ENCODE assay signal across 1 cellular context in genomic region chr5:170386743-170387142, GRCh38.
TF ChIP-seq lines count a peak whose summit lies in the region.

No MANE protein-coding gene starts in this region.

TF ChIP-seq in GM23338, 12 proteins besides CTCF, POLR2A, EP300 and RAD21 (continued from another document):
- TF ChIP-seq, protein P1, sequence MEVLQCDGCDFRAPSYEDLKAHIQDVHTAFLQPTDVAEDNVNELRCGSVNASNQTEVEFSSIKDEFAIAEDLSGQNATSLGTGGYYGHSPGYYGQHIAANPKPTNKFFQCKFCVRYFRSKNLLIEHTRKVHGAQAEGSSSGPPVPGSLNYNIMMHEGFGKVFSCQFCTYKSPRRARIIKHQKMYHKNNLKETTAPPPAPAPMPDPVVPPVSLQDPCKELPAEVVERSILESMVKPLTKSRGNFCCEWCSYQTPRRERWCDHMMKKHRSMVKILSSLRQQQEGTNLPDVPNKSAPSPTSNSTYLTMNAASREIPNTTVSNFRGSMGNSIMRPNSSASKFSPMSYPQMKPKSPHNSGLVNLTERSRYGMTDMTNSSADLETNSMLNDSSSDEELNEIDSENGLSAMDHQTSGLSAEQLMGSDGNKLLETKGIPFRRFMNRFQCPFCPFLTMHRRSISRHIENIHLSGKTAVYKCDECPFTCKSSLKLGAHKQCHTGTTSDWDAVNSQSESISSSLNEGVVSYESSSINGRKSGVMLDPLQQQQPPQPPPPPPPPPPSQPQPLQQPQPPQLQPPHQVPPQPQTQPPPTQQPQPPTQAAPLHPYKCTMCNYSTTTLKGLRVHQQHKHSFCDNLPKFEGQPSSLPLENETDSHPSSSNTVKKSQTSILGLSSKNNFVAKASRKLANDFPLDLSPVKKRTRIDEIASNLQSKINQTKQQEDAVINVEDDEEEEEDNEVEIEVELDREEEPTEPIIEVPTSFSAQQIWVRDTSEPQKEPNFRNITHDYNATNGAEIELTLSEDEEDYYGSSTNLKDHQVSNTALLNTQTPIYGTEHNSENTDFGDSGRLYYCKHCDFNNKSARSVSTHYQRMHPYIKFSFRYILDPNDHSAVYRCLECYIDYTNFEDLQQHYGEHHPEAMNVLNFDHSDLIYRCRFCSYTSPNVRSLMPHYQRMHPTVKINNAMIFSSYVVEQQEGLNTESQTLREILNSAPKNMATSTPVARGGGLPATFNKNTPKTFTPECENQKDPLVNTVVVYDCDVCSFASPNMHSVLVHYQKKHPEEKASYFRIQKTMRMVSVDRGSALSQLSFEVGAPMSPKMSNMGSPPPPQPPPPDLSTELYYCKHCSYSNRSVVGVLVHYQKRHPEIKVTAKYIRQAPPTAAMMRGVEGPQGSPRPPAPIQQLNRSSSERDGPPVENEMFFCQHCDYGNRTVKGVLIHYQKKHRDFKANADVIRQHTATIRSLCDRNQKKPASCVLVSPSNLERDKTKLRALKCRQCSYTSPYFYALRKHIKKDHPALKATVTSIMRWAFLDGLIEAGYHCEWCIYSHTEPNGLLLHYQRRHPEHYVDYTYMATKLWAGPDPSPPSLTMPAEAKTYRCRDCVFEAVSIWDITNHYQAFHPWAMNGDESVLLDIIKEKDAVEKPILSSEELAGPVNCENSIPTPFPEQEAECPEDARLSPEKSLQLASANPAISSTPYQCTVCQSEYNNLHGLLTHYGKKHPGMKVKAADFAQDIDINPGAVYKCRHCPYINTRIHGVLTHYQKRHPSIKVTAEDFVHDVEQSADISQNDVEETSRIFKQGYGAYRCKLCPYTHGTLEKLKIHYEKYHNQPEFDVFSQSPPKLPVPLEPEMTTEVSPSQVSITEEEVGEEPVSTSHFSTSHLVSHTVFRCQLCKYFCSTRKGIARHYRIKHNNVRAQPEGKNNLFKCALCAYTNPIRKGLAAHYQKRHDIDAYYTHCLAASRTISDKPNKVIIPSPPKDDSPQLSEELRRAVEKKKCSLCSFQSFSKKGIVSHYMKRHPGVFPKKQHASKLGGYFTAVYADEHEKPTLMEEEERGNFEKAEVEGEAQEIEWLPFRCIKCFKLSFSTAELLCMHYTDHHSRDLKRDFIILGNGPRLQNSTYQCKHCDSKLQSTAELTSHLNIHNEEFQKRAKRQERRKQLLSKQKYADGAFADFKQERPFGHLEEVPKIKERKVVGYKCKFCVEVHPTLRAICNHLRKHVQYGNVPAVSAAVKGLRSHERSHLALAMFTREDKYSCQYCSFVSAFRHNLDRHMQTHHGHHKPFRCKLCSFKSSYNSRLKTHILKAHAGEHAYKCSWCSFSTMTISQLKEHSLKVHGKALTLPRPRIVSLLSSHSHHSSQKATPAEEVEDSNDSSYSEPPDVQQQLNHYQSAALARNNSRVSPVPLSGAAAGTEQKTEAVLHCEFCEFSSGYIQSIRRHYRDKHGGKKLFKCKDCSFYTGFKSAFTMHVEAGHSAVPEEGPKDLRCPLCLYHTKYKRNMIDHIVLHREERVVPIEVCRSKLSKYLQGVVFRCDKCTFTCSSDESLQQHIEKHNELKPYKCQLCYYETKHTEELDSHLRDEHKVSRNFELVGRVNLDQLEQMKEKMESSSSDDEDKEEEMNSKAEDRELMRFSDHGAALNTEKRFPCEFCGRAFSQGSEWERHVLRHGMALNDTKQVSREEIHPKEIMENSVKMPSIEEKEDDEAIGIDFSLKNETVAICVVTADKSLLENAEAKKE (CRISPR knock-in tag; IDR thresholded peaks at IDR 0.05) = no peak
- TF ChIP-seq CREB1 (CRISPR knock-in tag; IDR thresholded peaks at IDR 0.05; ENCODE audit: low read depth) (no peak), STAT1 (IDR thresholded peaks at IDR 0.05; ENCODE audit: unreplicated experiment) (no peak), EZH2 (IDR thresholded peaks at IDR 0.05; ENCODE audit: low read depth, unreplicated experiment) (no peak), ZNF114 (CRISPR knock-in tag; IDR thresholded peaks at IDR 0.05) (no peak), NANOG (IDR thresholded peaks at IDR 0.05; ENCODE audit: borderline replicate concordance) (no peak), ZNF331 (CRISPR knock-in tag; IDR thresholded peaks at IDR 0.05; ENCODE audit: low read depth) (no peak), EZH2phosphoT487 (IDR thresholded peaks at IDR 0.05; ENCODE audit: unreplicated experiment) (no peak)
